22 cellular contexts compared by ENCODE assay signal in the genomic region with DNA sequence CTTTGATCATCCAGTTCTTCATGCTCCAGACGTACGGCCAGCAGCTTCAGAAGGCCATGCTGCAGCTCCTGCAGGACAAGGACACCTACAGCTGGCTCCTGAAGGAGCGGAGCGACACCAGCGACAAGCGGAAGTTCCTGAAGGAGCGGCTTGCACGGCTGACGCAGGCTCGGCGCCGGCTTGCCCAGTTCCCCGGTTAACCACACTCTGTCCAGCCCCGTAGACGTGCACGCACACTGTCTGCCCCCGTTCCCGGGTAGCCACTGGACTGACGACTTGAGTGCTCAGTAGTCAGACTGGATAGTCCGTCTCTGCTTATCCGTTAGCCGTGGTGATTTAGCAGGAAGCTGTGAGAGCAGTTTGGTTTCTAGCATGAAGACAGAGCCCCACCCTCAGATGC. TPM values are rescaled to one million over a fixed set of nuclear protein-coding genes. Genes with fewer than 3 reads are reported as not detected.
"Had no signal": no experiment of that assay in that cellular context is flagged by ENCODE, and none has a peak within 500 bp of the region (broad histone marks: within the 10 kb centered on the region; RNA-seq: fewer than 3 reads in every experiment).

No MANE protein-coding gene starts in this region.

- DNase-seq: activated CD4-positive, alpha-beta T cell treated with anti-CD3 and anti-CD28 coated beads for 4 hours; activated gamma-delta T cell treated with Interleukin-2 at 50 U/mL for 16 hours; activated naive CD4-positive, alpha-beta T cell treated with anti-CD3 and anti-CD28 coated beads, Interleukin-2, amount 10 ng/mL, durations not matched to agents 7 days and 5 days; activated naive CD8-positive, alpha-beta T cell treated with anti-CD3 and anti-CD28 coated beads for 36 hours; activated T-cell treated with anti-CD3 and anti-CD28 coated beads, Interleukin-2, amount 50 U/mL, for 4 hours; caudate nucleus; Kasumi-1; NCI-H1105 treated with DMSO at 0.1 percent for 48 hours; NCI-H1436 treated with DMSO at 0.1 percent for 48 hours; NCI-H187; NCI-H2081; NCI-H510A treated with DMSO at 0.1 percent for 48 hours; NCI-H69; NK-92 treated with Interleukin-12 subunit alpha and Interleukin-12 subunit beta, amount 100 ng/mL, for 24 hours; OCI-M1; Right ventricle myocardium superior; SJCRH30; SK-N-SH; SW 1271 had no signal

- H3K4me3 Mint-ChIP-seq: activated naive CD4-positive, alpha-beta T cell treated with anti-CD3 and anti-CD28 coated beads, Interleukin-2, amount 10 ng/mL, durations not matched to agents 7 days and 5 days; activated naive CD8-positive, alpha-beta T cell treated with anti-CD3 and anti-CD28 coated beads for 36 hours; activated T-cell treated with anti-CD3 and anti-CD28 coated beads, Interleukin-2, amount 50 U/mL, for 4 hours had no signal

- H3K27me3 ChIP-seq: Peyer's patch had no signal

- H3K4me1 ChIP-seq: Peyer's patch, SJCRH30 had no signal

- H3K9me3 ChIP-seq: Peyer's patch, SJCRH30, SK-N-SH had no signal

- H3K4me3 ChIP-seq: Peyer's patch, SJCRH30 had no signal

- H3K9ac ChIP-seq: SK-N-SH had no signal

- H3K27ac ChIP-seq: Peyer's patch, RWPE1, SJCRH30 had no signal

- H3K4me2 ChIP-seq: SK-N-SH had no signal

- ATAC-seq: activated CD4-positive, CD25-positive, alpha-beta regulatory T cell treated with anti-CD3 and anti-CD28 coated beads, Interleukin-2, amount 50 U/mL, for 24 hours; activated T-cell treated with anti-CD3 and anti-CD28 coated beads, Interleukin-2, amount 50 U/mL, for 4 hours had no signal

- H3K27ac Mint-ChIP-seq: activated naive CD4-positive, alpha-beta T cell treated with anti-CD3 and anti-CD28 coated beads, Interleukin-2, amount 10 ng/mL, durations not matched to agents 7 days and 5 days had no signal

- H3K9me3 Mint-ChIP-seq: activated naive CD4-positive, alpha-beta T cell treated with anti-CD3 and anti-CD28 coated beads, Interleukin-2, amount 10 ng/mL, durations not matched to agents 7 days and 5 days; activated naive CD8-positive, alpha-beta T cell treated with anti-CD3 and anti-CD28 coated beads for 36 hours; activated T-cell treated with anti-CD3 and anti-CD28 coated beads, Interleukin-2, amount 50 U/mL, for 4 hours had no signal

- H3K27me3 Mint-ChIP-seq: activated naive CD4-positive, alpha-beta T cell treated with anti-CD3 and anti-CD28 coated beads, Interleukin-2, amount 10 ng/mL, durations not matched to agents 7 days and 5 days; activated naive CD8-positive, alpha-beta T cell treated with anti-CD3 and anti-CD28 coated beads for 36 hours had no signal

- H3K36me3 ChIP-seq: SJCRH30 had no signal

RNA-seq across cellular contexts. Expression of gene MX1, which starts 32.5 kb away (rescaled TPM):
- total RNA-seq: SJCRH30 had no signal

RNA-seq across cellular contexts. Expression of gene TMPRSS2, which starts 49.4 kb away (rescaled TPM):
- total RNA-seq: activated naive CD8-positive, alpha-beta T cell treated with anti-CD3 and anti-CD28 coated beads for 36 hours; Right ventricle myocardium superior; SJCRH30 had no signal
- polyA plus RNA-seq: SK-N-SH had no signal
